In genomic region chr7:130695840-130696239, GRCh38 we compare ENCODE assay signal across 8 cellular contexts. TPM values are rescaled to one million over a fixed set of nuclear protein-coding genes. Genes with fewer than 3 reads are reported as not detected.
DNase-seq lines count a peak whose midpoint lies in the region; ATAC-seq, FAIRE-seq and TF ChIP-seq lines count a peak whose summit lies in the region.

No MANE protein-coding gene starts in this region.

- CTCF ChIA-PET in AG04449 (lab: Yijun Ruan, JAX), result interaction anchor here (0.8 to 2.4 kb wide), 6 partner anchors 9 to 624 kb away, joined by 3 to 11 read pairs (median 4); no protein-coding TSS in a partner anchor

- ATAC-seq in HG03025 (IDR thresholded peaks at IDR 0.05; ENCODE audit: low FRiP score, unreplicated experiment), result no peak

- POLR2A ChIA-PET in AG04449 (lab: Yijun Ruan, JAX), result no interaction called here

- TF ChIP-seq CTCF in AG04449 (IDR thresholded peaks at IDR 0.05; ENCODE audit: insufficient read depth, low read length, missing control alignments), result peak; percentile 56

- DNase-seq in AG04449 (ENCODE audit: low read depth, low spot score), result no peak
- peak; percentile 55 for DNase-seq in H4 (ENCODE audit: low spot score)
- peak; percentile 34 for DNase-seq in RCC 7860 (ENCODE audit: low spot score)
- DNase-seq in globus pallidus (ENCODE audit: low spot score), result peak; percentile 7
- no peak for DNase-seq in activated naive CD4-positive, alpha-beta T cell (lab: John Stamatoyannopoulos, UW)
- DNase-seq in hypothalamus (lab: John Stamatoyannopoulos, UW), result no peak
- no peak for DNase-seq in amygdala (lab: John Stamatoyannopoulos, UW)

- no peak overlapping the region for H3K4me3 ChIP-seq in AG04449 (ENCODE audit: low read depth, low read length)

- FAIRE-seq in RCC 7860 (lab: Jason Lieb, UNC), result no peak

RNA-seq across cellular contexts. Expression of gene TSGA13, which starts 9.5 kb away (rescaled TPM):
- total RNA-seq in H4 (2014; rRNA removed; shearing (Covaris generic)), result not detected in 2 replicates

RNA-seq across cellular contexts. Expression of gene COPG2, which starts 27.3 kb away (rescaled TPM):
- total RNA-seq in H4 (2014; rRNA removed; shearing (Covaris generic)), result 39.2 and 41.3 TPM in 2 replicates

RNA-seq across cellular contexts. Expression of gene KLF14, which starts 38.2 kb away (rescaled TPM):
- 0.64 TPM in 1 of 2 replicates, not detected in the other for total RNA-seq in H4 (2014; rRNA removed; shearing (Covaris generic))

Comparison
In these comparisons a context has a peak if more than half of its experiments do, and no peak if none do; other contexts are left out.
1. DNase-seq: peak in H4 (single experiment), RCC 7860 (single experiment) and globus pallidus (single experiment); none in AG04449 (single experiment), activated naive CD4-positive, alpha-beta T cell (0 of 4), hypothalamus (0 of 51) and amygdala (0 of 56).